1 cellular context compared by ENCODE assay signal in genomic region chr17:55426851-55427586, GRCh38.
TF ChIP-seq lines count a peak whose summit lies in the region.

No MANE protein-coding gene starts in this region.

TF ChIP-seq in GM12878, 131 proteins besides CTCF, POLR2A, EP300 and RAD21 (continued from another document):
- TF ChIP-seq ZBTB40 (IDR thresholded peaks at IDR 0.05; ENCODE audit: borderline replicate concordance): no peak
- no peak for TF ChIP-seq GABPA (IDR thresholded peaks at IDR 0.05; ENCODE audit: low read depth)
- TF ChIP-seq MAX (IDR thresholded peaks at IDR 0.05; ENCODE audit: low read depth, low read length): no peak; the same call in 1 of the 2 replicates
- no peak; a peak in 1 of 4 replicates for TF ChIP-seq ETV6 (conservative IDR thresholded peaks at IDR 0.05 in 1 of 2, IDR thresholded peaks at IDR 0.05 in 1 of 2; ENCODE audit: borderline replicate concordance in 1 of 2, low read depth in 1 of 2)
- no peak for TF ChIP-seq BACH1 (IDR thresholded peaks at IDR 0.05; ENCODE audit: borderline replicate concordance)
- TF ChIP-seq KLF5 (IDR thresholded peaks at IDR 0.05; ENCODE audit: partially characterized antibody): no peak
- TF ChIP-seq RCOR1 (conservative IDR thresholded peaks at IDR 0.05; ENCODE audit: low read depth, low read length): no peak
- no peak for TF ChIP-seq CBX5 (IDR thresholded peaks at IDR 0.05; ENCODE audit: low read depth)
- TF ChIP-seq CREB1 (IDR thresholded peaks at IDR 0.05; ENCODE audit: low read depth): peak; percentile 17; the same call in 1 of the 2 replicates
- no peak for TF ChIP-seq SPI1 (IDR thresholded peaks at IDR 0.05; ENCODE audit: borderline replicate concordance, insufficient read depth, low read depth, low read length)
- 0 out of 2 replicates have a peak, but pooled peaks have one; percentile 7 for TF ChIP-seq PKNOX1 (IDR thresholded peaks at IDR 0.05)
- TF ChIP-seq ATF3 (IDR thresholded peaks at IDR 0.05; ENCODE audit: borderline replicate concordance, extremely low read depth, low read depth, low read length): no peak
- TF ChIP-seq, protein P1, sequence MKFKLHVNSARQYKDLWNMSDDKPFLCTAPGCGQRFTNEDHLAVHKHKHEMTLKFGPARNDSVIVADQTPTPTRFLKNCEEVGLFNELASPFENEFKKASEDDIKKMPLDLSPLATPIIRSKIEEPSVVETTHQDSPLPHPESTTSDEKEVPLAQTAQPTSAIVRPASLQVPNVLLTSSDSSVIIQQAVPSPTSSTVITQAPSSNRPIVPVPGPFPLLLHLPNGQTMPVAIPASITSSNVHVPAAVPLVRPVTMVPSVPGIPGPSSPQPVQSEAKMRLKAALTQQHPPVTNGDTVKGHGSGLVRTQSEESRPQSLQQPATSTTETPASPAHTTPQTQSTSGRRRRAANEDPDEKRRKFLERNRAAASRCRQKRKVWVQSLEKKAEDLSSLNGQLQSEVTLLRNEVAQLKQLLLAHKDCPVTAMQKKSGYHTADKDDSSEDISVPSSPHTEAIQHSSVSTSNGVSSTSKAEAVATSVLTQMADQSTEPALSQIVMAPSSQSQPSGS (IDR thresholded peaks at IDR 0.05; ENCODE audit: low read length): no peak; the same call in 1 of the 2 replicates
- TF ChIP-seq, protein P2, sequence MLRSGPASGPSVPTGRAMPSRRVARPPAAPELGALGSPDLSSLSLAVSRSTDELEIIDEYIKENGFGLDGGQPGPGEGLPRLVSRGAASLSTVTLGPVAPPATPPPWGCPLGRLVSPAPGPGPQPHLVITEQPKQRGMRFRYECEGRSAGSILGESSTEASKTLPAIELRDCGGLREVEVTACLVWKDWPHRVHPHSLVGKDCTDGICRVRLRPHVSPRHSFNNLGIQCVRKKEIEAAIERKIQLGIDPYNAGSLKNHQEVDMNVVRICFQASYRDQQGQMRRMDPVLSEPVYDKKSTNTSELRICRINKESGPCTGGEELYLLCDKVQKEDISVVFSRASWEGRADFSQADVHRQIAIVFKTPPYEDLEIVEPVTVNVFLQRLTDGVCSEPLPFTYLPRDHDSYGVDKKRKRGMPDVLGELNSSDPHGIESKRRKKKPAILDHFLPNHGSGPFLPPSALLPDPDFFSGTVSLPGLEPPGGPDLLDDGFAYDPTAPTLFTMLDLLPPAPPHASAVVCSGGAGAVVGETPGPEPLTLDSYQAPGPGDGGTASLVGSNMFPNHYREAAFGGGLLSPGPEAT (IDR thresholded peaks at IDR 0.05; ENCODE audit: low read depth): peak; percentile 71; the same call in 1 of the 2 replicates
- TF ChIP-seq POLR2AphosphoS2 (IDR thresholded peaks at IDR 0.05; ENCODE audit: low read depth, low read length): no peak
- 0 out of 2 replicates have a peak, but pooled peaks have one; percentile 38 for TF ChIP-seq MTA2 (IDR thresholded peaks at IDR 0.05; ENCODE audit: low read depth)
- TF ChIP-seq, protein P3, sequence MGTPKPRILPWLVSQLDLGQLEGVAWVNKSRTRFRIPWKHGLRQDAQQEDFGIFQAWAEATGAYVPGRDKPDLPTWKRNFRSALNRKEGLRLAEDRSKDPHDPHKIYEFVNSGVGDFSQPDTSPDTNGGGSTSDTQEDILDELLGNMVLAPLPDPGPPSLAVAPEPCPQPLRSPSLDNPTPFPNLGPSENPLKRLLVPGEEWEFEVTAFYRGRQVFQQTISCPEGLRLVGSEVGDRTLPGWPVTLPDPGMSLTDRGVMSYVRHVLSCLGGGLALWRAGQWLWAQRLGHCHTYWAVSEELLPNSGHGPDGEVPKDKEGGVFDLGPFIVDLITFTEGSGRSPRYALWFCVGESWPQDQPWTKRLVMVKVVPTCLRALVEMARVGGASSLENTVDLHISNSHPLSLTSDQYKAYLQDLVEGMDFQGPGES (IDR thresholded peaks at IDR 0.05): no peak
- no peak for TF ChIP-seq SREBF1 (IDR thresholded peaks at IDR 0.05; ENCODE audit: low read length)
- TF ChIP-seq MTA3 (IDR thresholded peaks at IDR 0.05; ENCODE audit: borderline replicate concordance, low read length): no peak
- TF ChIP-seq NBN (IDR thresholded peaks at IDR 0.05): no peak
TF ChIP-seq in GM12878: peak in this region for 17.
